ENCODE assay signal across 8 cellular contexts in the genomic region with DNA sequence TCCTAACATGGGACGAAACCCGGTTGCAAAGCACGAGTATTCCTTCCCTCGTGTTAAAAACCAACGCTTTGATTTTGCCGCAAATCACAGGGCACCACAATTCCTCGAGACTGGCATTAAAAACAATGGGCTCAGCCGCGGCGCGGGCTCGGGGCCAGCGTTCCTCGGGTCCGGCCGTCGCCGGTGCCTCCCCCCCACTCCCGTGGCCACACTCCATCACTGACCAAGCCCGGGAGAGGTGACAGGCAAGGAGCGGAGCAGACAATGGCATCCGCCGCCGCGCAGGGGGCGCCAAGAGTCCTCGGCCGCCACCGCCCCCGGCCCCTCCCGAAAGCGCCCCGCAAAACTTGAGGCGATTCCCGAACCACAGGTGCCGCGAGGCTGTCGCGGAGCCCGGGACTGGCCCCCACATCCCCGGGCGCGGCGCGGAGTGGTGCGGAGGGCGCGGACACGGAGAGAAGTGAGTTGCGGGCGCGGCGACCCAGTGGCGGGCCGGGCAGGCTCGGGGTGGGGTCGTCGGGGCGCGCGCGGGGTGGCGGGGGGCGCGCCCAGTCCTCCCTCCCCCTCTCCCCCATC. TPM values are rescaled to one million over a fixed set of nuclear protein-coding genes. Genes with fewer than 3 reads are reported as not detected.
DNase-seq lines count a peak whose midpoint lies in the region; ATAC-seq and TF ChIP-seq lines count a peak whose summit lies in the region.

No MANE protein-coding gene starts in this region.

- no peaks in the 10 kb centered on the region for H3K9me2 ChIP-seq in hepatocyte (replicated peaks; ENCODE audit: insufficient read depth)

- no peaks in the 10 kb centered on the region for H3K27me3 ChIP-seq in CD4-positive, CD25-positive, alpha-beta regulatory T cell (ENCODE audit: control insufficient read depth, insufficient read depth, low read length)
- H3K27me3 ChIP-seq in hepatocyte = no peaks in the 10 kb centered on the region

- peak in 1 of 2 donors; percentile 6 for ATAC-seq in CD4-positive, CD25-positive, alpha-beta regulatory T cell (ENCODE audit: low read depth in 2 of 2)
- ATAC-seq in GM19455 (IDR thresholded peaks at IDR 0.05; ENCODE audit: unreplicated experiment) (peak; percentile 43), sciatic nerve (no peak)

- intact Hi-C loops in sciatic nerve (cut with DNase I) = no loop called here

- peaks cover 0 to 1% (median 0%) of the 10 kb centered on the region in 7 donors for H3K9me3 Mint-ChIP-seq in CD4-positive, CD25-positive, alpha-beta regulatory T cell

- no peaks in the 10 kb centered on the region for H4K20me1 ChIP-seq in hepatocyte (ENCODE audit: insufficient read depth, poor library complexity, severe bottlenecking)

- H2AFZ ChIP-seq in hepatocyte = peak overlapping the region; percentile 65

- under 1% methylated on average over 44 of the region's 65 CpGs for WGBS in hepatocyte (ENCODE audit: low lambda C conversion rate, missing lambda C conversion rate)

- H3K4me1 ChIP-seq in CD4-positive, CD25-positive, alpha-beta regulatory T cell (ENCODE audit: control insufficient read depth, insufficient read depth, low read length, poor library complexity, severe bottlenecking) = peaks cover 16% of the 10 kb centered on the region
- peaks cover 6% of the 10 kb centered on the region for H3K4me1 ChIP-seq in hepatocyte (ENCODE audit: insufficient read depth)

- H3K27ac Mint-ChIP-seq in CD4-positive, CD25-positive, alpha-beta regulatory T cell = peak overlapping the region in 2 of 3 donors; percentile 53 to 78

- H3K4me3 Mint-ChIP-seq in CD4-positive, CD25-positive, alpha-beta regulatory T cell = peak overlapping the region; percentile 78 to 98 (median 88)

- H3K36me3 Mint-ChIP-seq in CD4-positive, CD25-positive, alpha-beta regulatory T cell = peaks cover 11% of the 10 kb centered on the region

- peak in 2 of 3 donors; percentile 37 to 54 for DNase-seq in CD4-positive, CD25-positive, alpha-beta regulatory T cell
- DNase-seq in HK-2 (ENCODE audit: unreplicated experiment) (peak; percentile 54), T-helper 2 cell (peak in 4 of 5 experiments; percentile 3 to 35 (median 14)), astrocyte of the cerebellum (ENCODE audit: low read depth) (no peak), hepatocyte (ENCODE audit: low spot score) (peak; percentile 79), sciatic nerve (ENCODE audit: low spot score) (peak; percentile 79), DMS153 treated with DMSO at 0.1 percent for 48 hours (lab: John Stamatoyannopoulos, UW; ENCODE audit: unreplicated experiment) (no peak)

- peak overlapping the region; percentile 85 for H3K27ac ChIP-seq in CD4-positive, CD25-positive, alpha-beta regulatory T cell (ENCODE audit: insufficient read depth, low read length, poor library complexity, severe bottlenecking)
- peak overlapping the region; percentile 79 for H3K27ac ChIP-seq in hepatocyte

- TF ChIP-seq CTCF in astrocyte of the cerebellum (IDR thresholded peaks at IDR 0.05; ENCODE audit: low read depth, low read length, missing control alignments) = peak; percentile 3
- peak; percentile 50 for TF ChIP-seq CTCF in hepatocyte (IDR thresholded peaks at IDR 0.05; ENCODE audit: poor library complexity)

- in situ Hi-C loops in astrocyte of the cerebellum (cut with HindIII; ENCODE audit: low sequenced_read_pairs) = no loop called here

- H3K79me2 ChIP-seq in hepatocyte = peaks cover 24% of the 10 kb centered on the region

- peak overlapping the region; percentile 86 for H3K4me3 ChIP-seq in CD4-positive, CD25-positive, alpha-beta regulatory T cell (ENCODE audit: low read depth, low read length)
- peak overlapping the region; percentile 69 for H3K4me3 ChIP-seq in astrocyte of the cerebellum (ENCODE audit: low read depth, low read length)
- peak overlapping the region; percentile 83 for H3K4me3 ChIP-seq in hepatocyte

- no peaks in the 10 kb centered on the region for H3K9me3 ChIP-seq in CD4-positive, CD25-positive, alpha-beta regulatory T cell (ENCODE audit: control insufficient read depth in 2 of 2, low read length in 2 of 2)
- H3K9me3 ChIP-seq in hepatocyte (ENCODE audit: low read depth) = no peaks in the 10 kb centered on the region

- peaks cover 10 to 44% (median 16%) of the 10 kb centered on the region in 4 donors for H3K4me1 Mint-ChIP-seq in CD4-positive, CD25-positive, alpha-beta regulatory T cell

- peaks cover 3% of the 10 kb centered on the region for H3K36me3 ChIP-seq in CD4-positive, CD25-positive, alpha-beta regulatory T cell (ENCODE audit: control insufficient read depth, insufficient read depth, low read length)
- no peaks in the 10 kb centered on the region for H3K36me3 ChIP-seq in hepatocyte (replicated peaks; ENCODE audit: insufficient read depth, low read depth)

- H3K4me2 ChIP-seq in hepatocyte = peak overlapping the region; percentile 84

- no peaks in the 10 kb centered on the region for H3K27me3 Mint-ChIP-seq in CD4-positive, CD25-positive, alpha-beta regulatory T cell

RNA-seq across cellular contexts. Expression of a gene that starts 0.4 kb away (rescaled TPM):
- total RNA-seq in CD4-positive, CD25-positive, alpha-beta regulatory T cell = 32.8 TPM
- 10 to 100 TPM; 68.4 to 93.5 (median 77.8) TPM for polyA plus RNA-seq in CD4-positive, CD25-positive, alpha-beta regulatory T cell
- 64.9 and 69.2 TPM in 2 replicates for total RNA-seq in hepatocyte
- 29.0 and 36.9 TPM in 2 replicates for polyA plus RNA-seq in hepatocyte
- 71.9 TPM for total RNA-seq in sciatic nerve

Comparison
In these comparisons a context has a peak if more than half of its experiments do, and no peak if none do; other contexts are left out.
1. DNase-seq: peak in CD4-positive, CD25-positive, alpha-beta regulatory T cell (2 of 3), HK-2 (single experiment), T-helper 2 cell (4 of 5), hepatocyte (single experiment) and sciatic nerve (single experiment); none in astrocyte of the cerebellum (single experiment) and DMS153 treated with DMSO at 0.1 percent for 48 hours (single experiment).
2. Peak in every context shown above with its lines, with median percentiles within 50 percentile points of each other: H3K4me3 ChIP-seq.